In the genomic region with DNA sequence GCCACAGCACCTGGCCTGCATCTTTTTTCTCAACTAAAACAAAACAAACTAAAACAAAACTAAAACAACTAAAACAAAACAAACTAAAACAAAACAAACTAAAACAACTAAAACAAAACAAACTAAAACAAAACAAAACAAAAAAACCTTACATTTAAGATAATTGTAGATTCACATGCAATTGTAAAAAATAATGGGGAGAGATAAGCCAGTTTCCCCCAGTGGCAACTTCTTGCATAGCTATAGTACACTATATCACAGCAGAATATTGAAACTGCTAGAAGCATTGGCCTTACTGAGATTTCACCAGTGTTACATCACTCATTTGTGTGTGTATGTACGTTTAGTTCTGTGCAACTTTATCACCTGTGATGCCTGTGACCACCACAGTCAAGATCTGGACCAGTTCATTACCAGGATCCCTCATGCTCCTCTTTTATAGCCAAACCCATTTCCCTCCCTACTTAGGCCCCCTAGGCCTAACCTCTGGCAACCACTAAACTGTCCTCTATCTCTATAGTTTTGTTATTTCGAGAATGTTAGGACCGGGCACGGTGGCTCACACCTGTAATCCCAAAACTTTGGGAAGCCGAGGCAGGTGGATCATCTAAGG, we compare ENCODE assay signal across 1 cellular context.
TF ChIP-seq lines count a peak whose summit lies in the region.

No MANE protein-coding gene starts in this region.

TF ChIP-seq in SK-N-SH, 30 proteins besides CTCF, POLR2A, EP300 and RAD21 (continued from another document):
- TF ChIP-seq GABPA (IDR thresholded peaks at IDR 0.05; ENCODE audit: low read depth) (no peak), SIN3A (IDR thresholded peaks at IDR 0.05; ENCODE audit: borderline replicate concordance, low read depth, low read length) (no peak), TCF12 (IDR thresholded peaks at IDR 0.05) (no peak), FOSL2 (IDR thresholded peaks at IDR 0.05; ENCODE audit: borderline replicate concordance, low read depth) (no peak), RXRA (IDR thresholded peaks at IDR 0.05; ENCODE audit: borderline replicate concordance, low read depth) (no peak), NFIC (IDR thresholded peaks at IDR 0.05; ENCODE audit: borderline replicate concordance) (no peak), TAF1 (IDR thresholded peaks at IDR 0.05; ENCODE audit: borderline replicate concordance, low read depth, low read length) (no peak)
- TF ChIP-seq, protein P1, sequence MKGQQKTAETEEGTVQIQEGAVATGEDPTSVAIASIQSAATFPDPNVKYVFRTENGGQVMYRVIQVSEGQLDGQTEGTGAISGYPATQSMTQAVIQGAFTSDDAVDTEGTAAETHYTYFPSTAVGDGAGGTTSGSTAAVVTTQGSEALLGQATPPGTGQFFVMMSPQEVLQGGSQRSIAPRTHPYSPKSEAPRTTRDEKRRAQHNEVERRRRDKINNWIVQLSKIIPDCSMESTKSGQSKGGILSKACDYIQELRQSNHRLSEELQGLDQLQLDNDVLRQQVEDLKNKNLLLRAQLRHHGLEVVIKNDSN (IDR thresholded peaks at IDR 0.05; ENCODE audit: borderline replicate concordance, low read depth): no peak
